In genomic region chr15:94066811-94067210, GRCh38 we compare ENCODE assay signal across 27 cellular contexts.
"Had no signal": no experiment of that assay in that cellular context is flagged by ENCODE, and none has a peak within 500 bp of the region (broad histone marks: within the 10 kb centered on the region; RNA-seq: fewer than 3 reads in every experiment).

No MANE protein-coding gene starts in this region.

- H3K4me3 ChIP-seq: adrenal gland, ascending aorta, body of pancreas, breast epithelium, cardiac muscle cell had no signal

- H3K27ac ChIP-seq: adrenal gland, ascending aorta, body of pancreas, brain microvascular endothelial cell, breast epithelium, cardiac muscle cell had no signal

- DNase-seq: activated effector memory CD4-positive, alpha-beta T cell treated with anti-CD3 and anti-CD28 coated beads, Interleukin-2, amount 50 U/mL, for 16 hours; activated effector memory CD4-positive, alpha-beta T cell treated with Interleukin-2 at 50 U/mL for 16 hours; activated gamma-delta T cell; activated gamma-delta T cell treated with Interleukin-2 at 50 U/mL for 16 hours; activated naive CD4-positive, alpha-beta T cell; activated naive CD4-positive, alpha-beta T cell treated with anti-CD3 and anti-CD28 coated beads for 36 hours; activated naive CD4-positive, alpha-beta T cell treated with anti-CD3 and anti-CD28 coated beads, Interleukin-2, amount 10 ng/mL, durations not matched to agents 7 days and 5 days; activated naive CD4-positive, alpha-beta T cell treated with anti-CD3 and anti-CD28 coated beads, Interleukin-2, amount 50 U/mL, for 16 hours; activated naive CD4-positive, alpha-beta T cell treated with Interleukin-2 at 50 U/mL for 16 hours; activated naive CD8-positive, alpha-beta T cell treated with anti-CD3 and anti-CD28 coated beads for 36 hours; activated naive CD8-positive, alpha-beta T cell treated with anti-CD3 and anti-CD28 coated beads, Interleukin-2, amount 10 ng/mL, durations not matched to agents 7 days and 5 days; activated naive CD8-positive, alpha-beta T cell treated with anti-CD3 and anti-CD28 coated beads, Interleukin-2, amount 50 U/mL, for 24 hours; activated T-cell treated with anti-CD3 and anti-CD28 coated beads, Interleukin-2, amount 50 U/mL, for 24 hours; activated T-cell treated with anti-CD3 and anti-CD28 coated beads, Interleukin-2, amount 50 U/mL, for 4 hours; activated T-cell treated with anti-CD3 and anti-CD28 coated beads, Interleukin-2, amount 50 U/mL, for 48 hours; adrenal gland; amniotic stem cell; amygdala; anterior cingulate cortex; aorta; body of pancreas; brain microvascular endothelial cell; central memory CD4-positive, alpha-beta T cell; cerebellar nuclear complex had no signal

- H3K4me1 ChIP-seq: adrenal gland, ascending aorta, body of pancreas, breast epithelium had no signal

- H3K36me3 ChIP-seq: adrenal gland, ascending aorta, brain microvascular endothelial cell, breast epithelium, cardiac muscle cell had no signal

- H3K9me3 ChIP-seq: adrenal gland, ascending aorta had no signal
